20 cellular contexts compared by ENCODE assay signal in the genomic region with DNA sequence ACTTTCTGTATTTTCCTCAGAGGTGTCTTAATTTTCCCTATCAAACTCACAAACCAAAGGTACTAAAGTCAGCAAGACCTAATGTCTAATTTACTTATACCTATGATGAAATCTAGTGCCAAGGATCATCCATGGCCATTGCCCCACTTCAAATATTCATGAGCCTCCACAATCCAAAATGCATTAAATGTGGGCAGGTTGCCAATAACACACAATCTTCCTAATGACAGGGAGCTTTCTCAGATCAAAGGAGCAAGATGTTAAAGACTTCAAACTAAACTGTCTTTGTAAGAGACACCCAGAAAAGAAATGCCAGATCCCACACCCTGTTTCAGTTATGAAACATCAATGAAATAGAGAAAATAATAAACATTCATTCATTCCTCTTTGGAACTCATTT.
A peak's percentile ranks its signal among the peaks of the same experiment; 100 is the strongest.
DNase-seq lines count a peak whose midpoint lies in the region; ATAC-seq and TF ChIP-seq lines count a peak whose summit lies in the region.
"Had no signal": no experiment of that assay in that cellular context is flagged by ENCODE, and none has a peak within 500 bp of the region (broad histone marks: within the 10 kb centered on the region; RNA-seq: fewer than 3 reads in every experiment).

No MANE protein-coding gene starts in this region.

- H3K27ac ChIP-seq in A673 (ENCODE audit: low read depth, low read length, poor library complexity, severe bottlenecking) (no peak overlapping the region), foreskin keratinocyte (no peak overlapping the region), mesendoderm (ENCODE audit: low read depth, low read length) (no peak overlapping the region)
- H3K27ac ChIP-seq: suprapubic skin had no signal

- no TSS peak for BruUV-seq in A673 (replicated peaks; lab: Mats Ljungman, UMichigan)

- H2AK5ac ChIP-seq in mesendoderm (ENCODE audit: low read length): no peak overlapping the region

- no peaks in the 10 kb centered on the region for H3K79me2 ChIP-seq in mesendoderm (ENCODE audit: control insufficient read depth, insufficient read depth, low read length)

- H3K4ac ChIP-seq in mesendoderm (ENCODE audit: low read depth, low read length): no peak overlapping the region

- intact Hi-C loops in A673 (cut with micrococcal nuclease; ENCODE audit: unreplicated experiment): no loop called here

- no peak overlapping the region for H2BK15ac ChIP-seq in mesendoderm (replicated peaks; ENCODE audit: low read depth)

- ATAC-seq in foreskin keratinocyte: no peak
- no peak for ATAC-seq in GM19351 (IDR thresholded peaks at IDR 0.05; ENCODE audit: unreplicated experiment)
- ATAC-seq: left colon; stimulated activated memory B cell treated with anti-CD40 and anti-IgM and Interleukin-4, amounts not matched to agents 10 μg/mL and 1 μg/mL and 100 μg/mL, for 72 hours had no signal

- no peak overlapping the region for H3K4me3 ChIP-seq in A673 (ENCODE audit: low read depth, low read length, poor library complexity, severe bottlenecking)
- no peak overlapping the region for H3K4me3 ChIP-seq in mesendoderm (ENCODE audit: low read length)
- H3K4me3 ChIP-seq: dorsolateral prefrontal cortex, smooth muscle cell, suprapubic skin had no signal

- H3K9ac ChIP-seq in mesendoderm (ENCODE audit: low read length): no peak overlapping the region

- H3K9me3 ChIP-seq in A673 (ENCODE audit: low read depth, low read length, poor library complexity, severe bottlenecking): no peaks in the 10 kb centered on the region
- H3K9me3 ChIP-seq: suprapubic skin had no signal

- H4K5ac ChIP-seq in mesendoderm (ENCODE audit: low read length): no peak overlapping the region

- H2BK5ac ChIP-seq in mesendoderm (ENCODE audit: low read length): no peak overlapping the region

- no peaks in the 10 kb centered on the region for H3K27me3 ChIP-seq in A673 (replicated peaks; ENCODE audit: insufficient read depth, low read depth, low read length, poor library complexity)
- no peaks in the 10 kb centered on the region for H3K27me3 ChIP-seq in foreskin keratinocyte
- no peaks in the 10 kb centered on the region for H3K27me3 ChIP-seq in mesendoderm (ENCODE audit: insufficient read depth, low read length, poor library complexity)
- H3K27me3 ChIP-seq: dorsolateral prefrontal cortex, suprapubic skin had no signal

- CTCF ChIA-PET in A673 (lab: Charles Lee): no interaction called here

- no peak overlapping the region for H3K4me2 ChIP-seq in mesendoderm (ENCODE audit: low read length)
- H3K4me2 ChIP-seq: smooth muscle cell had no signal

- no peak overlapping the region for H4K8ac ChIP-seq in mesendoderm (ENCODE audit: low read depth, low read length)

- H3K79me1 ChIP-seq in mesendoderm (ENCODE audit: low read length): no peaks in the 10 kb centered on the region

- no peak overlapping the region for H2BK120ac ChIP-seq in mesendoderm (ENCODE audit: low read depth, low read length)

- no peak overlapping the region for H3K56ac ChIP-seq in mesendoderm (ENCODE audit: low read length)

- POLR2A ChIA-PET in A673 (lab: Charles Lee; ENCODE audit: low non-redundant PET): no interaction called here

- no peak overlapping the region for H3K18ac ChIP-seq in mesendoderm (ENCODE audit: low read length)

- TF ChIP-seq CTCF in A673 (conservative IDR thresholded peaks at IDR 0.05; ENCODE audit: low read depth, low read length): no peak
- no peak for TF ChIP-seq CTCF in foreskin keratinocyte (conservative IDR thresholded peaks at IDR 0.05)

- H3K36me3 ChIP-seq in A673 (ENCODE audit: insufficient read depth, low read length, poor library complexity, severe bottlenecking) (no peaks in the 10 kb centered on the region), mesendoderm (ENCODE audit: control insufficient read depth, insufficient read depth, low read length) (no peaks in the 10 kb centered on the region)
- H3K36me3 ChIP-seq: suprapubic skin had no signal

- no peak overlapping the region for H3K23ac ChIP-seq in mesendoderm (ENCODE audit: low read length)

- DNase-seq in A673 (ENCODE audit: low spot score): peak; percentile 68
- DNase-seq in DMS79 (lab: John Stamatoyannopoulos, UW): peak; percentile 91
- peak; percentile 21 for DNase-seq in NCI-H187 treated with DMSO at 0.1 percent for 48 hours (lab: John Stamatoyannopoulos, UW)
- peak; percentile 80 for DNase-seq in NCI-H69 (lab: John Stamatoyannopoulos, UW)
- no peak for DNase-seq in foreskin keratinocyte
- DNase-seq in mesendoderm: no peak
- DNase-seq in Ammon's horn (ENCODE audit: low spot score): no peak
- DNase-seq: activated CD4-positive, alpha-beta T cell treated with anti-CD3 and anti-CD28 coated beads, Interleukin-2, amount 50 U/mL, for 4 hours; activated CD8-positive, alpha-beta memory T cell treated with anti-CD3 and anti-CD28 coated beads, Interleukin-2, amount 50 U/mL, for 4 hours; activated naive CD8-positive, alpha-beta T cell treated with anti-CD3 and anti-CD28 coated beads for 36 hours; dorsolateral prefrontal cortex; left colon; mesenchymal stem cell; naive B cell; NCI-H1694; T-helper 9 cell had no signal

- H3K4me1 ChIP-seq in A673 (ENCODE audit: insufficient read depth, low read length, poor library complexity, severe bottlenecking) (peaks cover 8% of the 10 kb centered on the region), foreskin keratinocyte (no peaks in the 10 kb centered on the region), mesendoderm (ENCODE audit: control insufficient read depth, low read depth, low read length) (peaks cover 4% of the 10 kb centered on the region)
- H3K4me1 ChIP-seq: suprapubic skin had no signal

Comparison
In these comparisons a context has a peak if more than half of its experiments do, and no peak if none do; other contexts are left out.
1. DNase-seq: peak in A673 (single experiment), DMS79 (single experiment), NCI-H187 treated with DMSO at 0.1 percent for 48 hours (single experiment) and NCI-H69 (single experiment); none in foreskin keratinocyte (0 of 2), mesendoderm (single experiment) and Ammon's horn (single experiment).